ENCODE assay signal across 1 cellular context in genomic region chr7:4270941-4271715, GRCh38.
TF ChIP-seq lines count a peak whose summit lies in the region.

No MANE protein-coding gene starts in this region.

TF ChIP-seq in H1, 55 proteins besides CTCF, POLR2A, EP300 and RAD21:
- no peak for TF ChIP-seq BCL11A (IDR thresholded peaks at IDR 0.05; ENCODE audit: low read depth in 2 of 2, low read length in 2 of 2)
- no peak for TF ChIP-seq CHD2 (IDR thresholded peaks at IDR 0.05; ENCODE audit: low read length)
- TF ChIP-seq TEAD4 (IDR thresholded peaks at IDR 0.05; ENCODE audit: low read depth, low read length): 0 out of 2 replicates have a peak, but pooled peaks have one; percentile 59
- TF ChIP-seq KDM4A (IDR thresholded peaks at IDR 0.05; ENCODE audit: low read depth, low read length, severe bottlenecking): no peak
